Comparison of ENCODE assay signal across 9 cellular contexts in the genomic region with DNA sequence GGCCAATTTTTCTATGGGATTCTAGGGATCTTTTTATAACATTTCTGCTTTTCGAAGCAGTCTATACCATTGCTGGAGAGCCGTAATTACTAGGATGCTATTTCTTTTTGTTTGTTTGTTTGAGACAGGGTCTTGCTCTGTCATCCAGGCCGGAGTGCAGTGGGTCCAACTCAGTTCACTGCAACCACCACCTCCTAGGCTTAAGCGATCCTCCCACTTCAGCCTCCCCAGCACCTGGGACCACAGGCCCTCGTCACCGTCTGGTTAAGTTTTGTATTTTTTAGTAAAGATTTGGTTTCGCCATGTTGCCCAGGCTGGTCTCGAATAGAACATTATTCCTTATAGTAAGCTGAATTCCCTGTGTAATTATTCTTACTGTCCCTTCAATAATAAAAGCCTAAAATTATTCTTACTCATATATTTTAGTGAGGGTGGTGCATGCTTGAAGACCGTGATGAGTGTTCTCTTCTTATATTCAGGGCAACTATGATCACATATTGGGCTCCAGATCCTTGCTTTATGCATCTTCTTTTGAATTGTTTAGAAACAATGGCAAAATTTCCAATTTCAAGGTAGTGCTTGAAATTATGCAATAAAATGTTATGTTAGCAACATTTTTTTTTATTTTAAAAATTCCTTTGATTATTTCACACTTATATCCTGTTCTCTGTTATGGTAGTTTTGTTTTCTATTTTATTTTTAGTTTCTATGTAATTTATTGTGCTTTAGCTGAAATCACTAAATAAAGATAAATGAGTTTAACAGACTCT.
DNase-seq lines count a peak whose midpoint lies in the region; ATAC-seq, FAIRE-seq and TF ChIP-seq lines count a peak whose summit lies in the region.
"Had no signal": no experiment of that assay in that cellular context is flagged by ENCODE, and none has a peak within 500 bp of the region (broad histone marks: within the 10 kb centered on the region; RNA-seq: fewer than 3 reads in every experiment).

No MANE protein-coding gene starts in this region.

- H3K36me3 ChIP-seq in astrocyte (ENCODE audit: insufficient read depth, low read length) (no peaks in the 10 kb centered on the region), transverse colon (no peaks in the 10 kb centered on the region), brain microvascular endothelial cell (replicated peaks) (no peaks in the 10 kb centered on the region), H7 (replicated peaks; ENCODE audit: control insufficient read depth, insufficient read depth, low read length) (no peaks in the 10 kb centered on the region)

- H3K79me2 ChIP-seq in astrocyte (ENCODE audit: insufficient read depth, low read length) = no peaks in the 10 kb centered on the region

- no peaks in the 10 kb centered on the region for H3K9me3 Mint-ChIP-seq in activated naive CD4-positive, alpha-beta T cell treated with anti-CD3 and anti-CD28 coated beads, Interleukin-2, amount 10 ng/mL, durations not matched to agents 7 days and 5 days
- no peaks in the 10 kb centered on the region for H3K9me3 Mint-ChIP-seq in activated naive CD4-positive, alpha-beta T cell treated with anti-CD3 and anti-CD28 coated beads, Interleukin-2, amount 50 U/mL, for 72 hours
- H3K9me3 Mint-ChIP-seq in astrocyte (ENCODE audit: unreplicated experiment) = no peaks in the 10 kb centered on the region
- no peaks in the 10 kb centered on the region for H3K9me3 Mint-ChIP-seq in mesothelial cell of epicardium

- in situ Hi-C loops in transverse colon (cut with MboI; ENCODE audit: low pct_ligation_motif_present in 1 of 4, low pct_unique_long_range_greater_than_20kb in 1 of 4, low sequenced_read_pairs in 3 of 4) = loop anchor here (10.0 to 25.0 kb wide), 4 partner anchors 159 to 181 kb away; a partner anchor contains a TSS
- in situ Hi-C loops in brain microvascular endothelial cell (cut with HindIII; ENCODE audit: low pct_ligation_motif_present, low sequenced_read_pairs) = no loop called here

- WGBS in transverse colon (ENCODE audit: low coverage in 1 of 2), 2 donors = 94 to 95% methylated on average over 7 to 9 of the region's 9 CpGs

- H3K4me3 Mint-ChIP-seq in activated naive CD4-positive, alpha-beta T cell treated with anti-CD3 and anti-CD28 coated beads, Interleukin-2, amount 10 ng/mL, durations not matched to agents 7 days and 5 days = peak overlapping the region; percentile 87
- H3K4me3 Mint-ChIP-seq in astrocyte (ENCODE audit: unreplicated experiment) = peak overlapping the region; percentile 90
- H3K4me3 Mint-ChIP-seq in mesothelial cell of epicardium = peak overlapping the region; percentile 81

- TF ChIP-seq CTCF in astrocyte (IDR thresholded peaks at IDR 0.05; ENCODE audit: insufficient read depth, low read depth, low read length) = no peak
- no peak for TF ChIP-seq CTCF in mesothelial cell of epicardium (IDR thresholded peaks at IDR 0.05; ENCODE audit: unreplicated experiment)
- no peak for TF ChIP-seq CTCF in transverse colon (IDR thresholded peaks at IDR 0.05)
- no peak for TF ChIP-seq CTCF in brain microvascular endothelial cell (IDR thresholded peaks at IDR 0.05; ENCODE audit: low read depth, low read length, missing control alignments)

- no peak for FAIRE-seq in astrocyte (lab: Jason Lieb, UNC)

- no peaks in the 10 kb centered on the region for H4K20me1 ChIP-seq in astrocyte (ENCODE audit: insufficient read depth, low read length)

- no peak overlapping the region for H3K4me3 ChIP-seq in astrocyte (ENCODE audit: insufficient read depth, low read depth, low read length)
- peak overlapping the region in 2 of 4 donors; percentile 51 to 68 for H3K4me3 ChIP-seq in transverse colon
- no peak overlapping the region for H3K4me3 ChIP-seq in brain microvascular endothelial cell (ENCODE audit: low read depth, low read length)
- H3K4me3 ChIP-seq in H7 (ENCODE audit: insufficient read depth, low read depth, low read length) = no peak overlapping the region; the same call in 1 of the 2 replicates

- no peak for TF ChIP-seq POLR2A in transverse colon (IDR thresholded peaks at IDR 0.05)

- H3K9me3 ChIP-seq in astrocyte (ENCODE audit: insufficient read depth, low read depth, low read length) (no peaks in the 10 kb centered on the region), transverse colon (no peaks in the 10 kb centered on the region)

- ATAC-seq in activated naive CD4-positive, alpha-beta T cell treated with anti-CD3 and anti-CD28 coated beads, Interleukin-2, amount 50 U/mL, for 72 hours = no peak
- ATAC-seq in HG03097 (IDR thresholded peaks at IDR 0.05; ENCODE audit: low FRiP score, unreplicated experiment) = no peak

- H3K36me3 Mint-ChIP-seq in activated naive CD4-positive, alpha-beta T cell treated with anti-CD3 and anti-CD28 coated beads, Interleukin-2, amount 10 ng/mL, durations not matched to agents 7 days and 5 days = no peaks in the 10 kb centered on the region
- no peaks in the 10 kb centered on the region for H3K36me3 Mint-ChIP-seq in activated naive CD4-positive, alpha-beta T cell treated with anti-CD3 and anti-CD28 coated beads, Interleukin-2, amount 50 U/mL, for 72 hours
- H3K36me3 Mint-ChIP-seq in astrocyte (ENCODE audit: low read depth, unreplicated experiment) (no peaks in the 10 kb centered on the region), mesothelial cell of epicardium (no peaks in the 10 kb centered on the region)

- no peaks in the 10 kb centered on the region for H3K27me3 ChIP-seq in astrocyte (ENCODE audit: insufficient read depth, low read length)
- no peaks in the 10 kb centered on the region for H3K27me3 ChIP-seq in transverse colon
- H3K27me3 ChIP-seq in brain microvascular endothelial cell (replicated peaks) = no peaks in the 10 kb centered on the region
- H3K27me3 ChIP-seq in H7 (ENCODE audit: control insufficient read depth, insufficient read depth, low read length) = no peaks in the 10 kb centered on the region

- H3K4me1 ChIP-seq in astrocyte (ENCODE audit: insufficient read depth, low read length) (peaks cover 10% of the 10 kb centered on the region), transverse colon (peaks cover 1 to 43% (median 15%) of the 10 kb centered on the region in 4 donors)

- H3K27ac ChIP-seq in astrocyte (ENCODE audit: low read depth, low read length) (no peak overlapping the region), transverse colon (peak overlapping the region; percentile 80 to 90 (median 90)), brain microvascular endothelial cell (no peak overlapping the region)

- H3K4me1 Mint-ChIP-seq in activated naive CD4-positive, alpha-beta T cell treated with anti-CD3 and anti-CD28 coated beads, Interleukin-2, amount 10 ng/mL, durations not matched to agents 7 days and 5 days = peaks cover 57% of the 10 kb centered on the region
- peaks cover 4% of the 10 kb centered on the region for H3K4me1 Mint-ChIP-seq in astrocyte (ENCODE audit: low read depth, unreplicated experiment)
- peaks cover 21% of the 10 kb centered on the region for H3K4me1 Mint-ChIP-seq in mesothelial cell of epicardium

- CTCF ChIA-PET in activated naive CD4-positive, alpha-beta T cell treated with anti-CD3 and anti-CD28 coated beads, Interleukin-2, amount 10 ng/mL, durations not matched to agents 7 days and 5 days (lab: Charles Lee) = interaction anchor here (0.6 to 1.1 kb wide), 2 partner anchors 24 to 359 kb away, joined by 3 to 4 read pairs; no protein-coding TSS in a partner anchor

- no peak for TF ChIP-seq EP300 in transverse colon (IDR thresholded peaks at IDR 0.05; ENCODE audit: low read depth)

- intact Hi-C loops in transverse colon (cut with DNase I; ENCODE audit: low total_unique reads) = loop anchor here (5.0 kb wide), 1 partner anchor 171 kb away; a partner anchor contains a TSS

- H3K27ac Mint-ChIP-seq in activated naive CD4-positive, alpha-beta T cell treated with anti-CD3 and anti-CD28 coated beads, Interleukin-2, amount 10 ng/mL, durations not matched to agents 7 days and 5 days = peak overlapping the region; percentile 97
- H3K27ac Mint-ChIP-seq in activated naive CD4-positive, alpha-beta T cell treated with anti-CD3 and anti-CD28 coated beads, Interleukin-2, amount 50 U/mL, for 72 hours = no peak overlapping the region
- no peak overlapping the region for H3K27ac Mint-ChIP-seq in astrocyte (ENCODE audit: unreplicated experiment)
- peak overlapping the region; percentile 12 for H3K27ac Mint-ChIP-seq in mesothelial cell of epicardium

- H2AFZ ChIP-seq in astrocyte (ENCODE audit: low read depth, low read length) = no peak overlapping the region

- peaks cover 5% of the 10 kb centered on the region for H3K27me3 Mint-ChIP-seq in activated naive CD4-positive, alpha-beta T cell treated with anti-CD3 and anti-CD28 coated beads, Interleukin-2, amount 10 ng/mL, durations not matched to agents 7 days and 5 days
- H3K27me3 Mint-ChIP-seq in astrocyte (ENCODE audit: low read depth, unreplicated experiment) (no peaks in the 10 kb centered on the region), mesothelial cell of epicardium (ENCODE audit: low read depth) (no peaks in the 10 kb centered on the region)

- H3K4me2 ChIP-seq in astrocyte (ENCODE audit: low read length) = peak overlapping the region; percentile 91

- no peak overlapping the region for H3K9ac ChIP-seq in astrocyte (ENCODE audit: low read length)

- DNase-seq in activated naive CD4-positive, alpha-beta T cell treated with anti-CD3 and anti-CD28 coated beads, Interleukin-2, amount 10 ng/mL, durations not matched to agents 7 days and 5 days = no peak
- DNase-seq in activated naive CD4-positive, alpha-beta T cell treated with anti-CD3 and anti-CD28 coated beads, Interleukin-2, amount 50 U/mL, for 72 hours (ENCODE audit: low spot score in 2 of 2) = no peak
- DNase-seq in astrocyte (ENCODE audit: low read depth) = no peak
- DNase-seq in mesothelial cell of epicardium (ENCODE audit: low spot score in 2 of 2, unreplicated experiment in 2 of 2) = no peak
- DNase-seq in transverse colon = no peak
- no peak for DNase-seq in brain microvascular endothelial cell
- DNase-seq in H7 = no peak
- DNase-seq: NCI-H524 treated with DMSO at 0.1 percent for 48 hours had no signal

Comparison
In these comparisons a context has a peak if more than half of its experiments do, and no peak if none do; other contexts are left out.
1. H3K27ac Mint-ChIP-seq: peak in activated naive CD4-positive, alpha-beta T cell treated with anti-CD3 and anti-CD28 coated beads, Interleukin-2, amount 10 ng/mL, durations not matched to agents 7 days and 5 days (single experiment) and mesothelial cell of epicardium (single experiment); none in activated naive CD4-positive, alpha-beta T cell treated with anti-CD3 and anti-CD28 coated beads, Interleukin-2, amount 50 U/mL, for 72 hours (0 of 2) and astrocyte (single experiment).
2. H3K27ac ChIP-seq: peak in transverse colon (4 of 4); none in astrocyte (single experiment) and brain microvascular endothelial cell (single experiment).
3. Peak in every context shown above with its lines, with median percentiles within 50 percentile points of each other: H3K4me3 Mint-ChIP-seq.